In genomic region chr7:36796850-36797618, GRCh38 we compare ENCODE assay signal across 17 cellular contexts.
"Had no signal": no experiment of that assay in that cellular context is flagged by ENCODE, and none has a peak within 500 bp of the region (broad histone marks: within the 10 kb centered on the region; RNA-seq: fewer than 3 reads in every experiment).

No MANE protein-coding gene starts in this region.

- H3K9me3 ChIP-seq: suprapubic skin, upper lobe of left lung had no signal

- H3K9me3 Mint-ChIP-seq: activated naive CD4-positive, alpha-beta T cell treated with anti-CD3 and anti-CD28 coated beads for 36 hours; activated T-helper 17 cell treated with anti-CD3 and anti-CD28 coated beads, Interleukin-2, amount 50 U/mL, for 72 hours; effector memory CD8-positive, alpha-beta T cell; memory B cell; WTC11 had no signal

- H3K4me3 ChIP-seq: suprapubic skin, upper lobe of left lung had no signal

- DNase-seq: activated CD4-positive, alpha-beta T cell treated with anti-CD3 and anti-CD28 coated beads for 48 hours; activated naive CD4-positive, alpha-beta T cell treated with anti-CD3 and anti-CD28 coated beads for 36 hours; activated T-cell treated with anti-CD3 and anti-CD28 coated beads for 4 hours; central memory CD4-positive, alpha-beta T cell; effector memory CD8-positive, alpha-beta T cell; erythroblast; hypothalamus; left cardiac atrium; stimulated activated CD4-positive, alpha-beta T cell treated with anti-CD3 and anti-CD28 coated beads, Interleukin-4, amount 100 ng/mL, for 1 hour; stimulated activated CD8-positive, alpha-beta memory T cell treated with anti-CD3 and anti-CD28 coated beads, Interleukin-4, amount 100 ng/mL, for 48 hours; stimulated activated naive CD8-positive, alpha-beta T cell treated with anti-CD3 and anti-CD28 coated beads, Interleukin-15, Interleukin-2, amounts not matched to agents 100 U/mL and 50 U/mL, for 24 hours had no signal

- H3K4me1 Mint-ChIP-seq: activated T-helper 17 cell treated with anti-CD3 and anti-CD28 coated beads, Interleukin-2, amount 50 U/mL, for 72 hours; memory B cell had no signal

- H3K36me3 Mint-ChIP-seq: memory B cell, WTC11 had no signal

- H3K36me3 ChIP-seq: suprapubic skin, upper lobe of left lung had no signal

- H3K27ac Mint-ChIP-seq: activated naive CD4-positive, alpha-beta T cell treated with anti-CD3 and anti-CD28 coated beads for 36 hours; activated T-helper 17 cell treated with anti-CD3 and anti-CD28 coated beads, Interleukin-2, amount 50 U/mL, for 72 hours; dendritic cell treated with granulocyte-macrophage colony-stimulating factor and Interleukin-4, amounts not matched to agents 40 ng/mL and 50 ng/mL, for 4 days; memory B cell; WTC11 had no signal

- H3K27ac ChIP-seq: suprapubic skin, upper lobe of left lung had no signal

- H3K27me3 ChIP-seq: suprapubic skin, upper lobe of left lung had no signal

- H3K27me3 Mint-ChIP-seq: activated T-helper 17 cell treated with anti-CD3 and anti-CD28 coated beads, Interleukin-2, amount 50 U/mL, for 72 hours; effector memory CD8-positive, alpha-beta T cell had no signal

- H3K4me3 Mint-ChIP-seq: activated naive CD4-positive, alpha-beta T cell treated with anti-CD3 and anti-CD28 coated beads for 36 hours; activated T-helper 17 cell treated with anti-CD3 and anti-CD28 coated beads, Interleukin-2, amount 50 U/mL, for 72 hours; dendritic cell treated with granulocyte-macrophage colony-stimulating factor and Interleukin-4, amounts not matched to agents 40 ng/mL and 50 ng/mL, for 4 days; effector memory CD8-positive, alpha-beta T cell; memory B cell; WTC11 had no signal

- H3K4me1 ChIP-seq: upper lobe of left lung had no signal
